Comparison of ENCODE assay signal across 8 cellular contexts in genomic region chr19:15836345-15836594, GRCh38. TPM values are rescaled to one million over a fixed set of nuclear protein-coding genes. Genes with fewer than 3 reads are reported as not detected.
DNase-seq lines count a peak whose midpoint lies in the region; ATAC-seq, FAIRE-seq and TF ChIP-seq lines count a peak whose summit lies in the region.

No MANE protein-coding gene starts in this region.

- intact Hi-C loops in mucosa of descending colon (cut with DNase I, micrococcal nuclease): loop anchor here in 1 of 2 donors (5.0 kb wide), 1 partner anchor 351 kb away; the partner anchor contains the start of gene FAM32A

- H3K27ac Mint-ChIP-seq in IgD-negative memory B cell: peak overlapping the region; percentile 95 to 98 (median 97)
- H3K27ac Mint-ChIP-seq in neural progenitor cell: no peak overlapping the region

- H3K4me3 Mint-ChIP-seq in IgD-negative memory B cell (peak overlapping the region in 3 of 4 donors; percentile 87 to 99 (median 98)), neural progenitor cell (no peak overlapping the region)

- no peaks in the 10 kb centered on the region for H3K36me3 ChIP-seq in brain microvascular endothelial cell (replicated peaks)
- H3K36me3 ChIP-seq in mucosa of descending colon (ENCODE audit: low read depth): no peaks in the 10 kb centered on the region
- H3K36me3 ChIP-seq in neural progenitor cell: no peaks in the 10 kb centered on the region

- no peaks in the 10 kb centered on the region for H4K20me1 ChIP-seq in neural progenitor cell (ENCODE audit: low read depth)

- no peaks in the 10 kb centered on the region for H3K79me2 ChIP-seq in neural progenitor cell (ENCODE audit: low read depth)

- H3K4me3 ChIP-seq in GM08714 (ENCODE audit: low read length) (peak overlapping the region; percentile 80), brain microvascular endothelial cell (ENCODE audit: low read depth, low read length) (peak overlapping the region; percentile 64), mucosa of descending colon (peak overlapping the region; percentile 83), neural progenitor cell (no peak overlapping the region)

- no peaks in the 10 kb centered on the region for H3K36me3 Mint-ChIP-seq in IgD-negative memory B cell
- H3K36me3 Mint-ChIP-seq in neural progenitor cell: no peaks in the 10 kb centered on the region

- no peaks in the 10 kb centered on the region for H3F3A ChIP-seq in neural progenitor cell (ENCODE audit: low read depth)

- peak; percentile 15 for ATAC-seq in mucosa of descending colon
- no peak for ATAC-seq in HG03521 (IDR thresholded peaks at IDR 0.05; ENCODE audit: unreplicated experiment)

- H3K27me3 ChIP-seq in brain microvascular endothelial cell (replicated peaks): no peaks in the 10 kb centered on the region
- H3K27me3 ChIP-seq in neural progenitor cell: no peaks in the 10 kb centered on the region

- H3K9ac ChIP-seq in neural progenitor cell: no peak overlapping the region

- H3K9me3 ChIP-seq in mucosa of descending colon (no peaks in the 10 kb centered on the region), neural progenitor cell (ENCODE audit: low read depth) (peaks cover 7% of the 10 kb centered on the region)

- H3K4me1 Mint-ChIP-seq in IgD-negative memory B cell: peaks cover 12 to 13% (median 12%) of the 10 kb centered on the region in 3 donors
- no peaks in the 10 kb centered on the region for H3K4me1 Mint-ChIP-seq in neural progenitor cell

- no peak overlapping the region for H3K4me2 ChIP-seq in neural progenitor cell

- TF ChIP-seq CTCF in brain microvascular endothelial cell (IDR thresholded peaks at IDR 0.05; ENCODE audit: low read depth, low read length, missing control alignments) (no peak), mucosa of descending colon (IDR thresholded peaks at IDR 0.05) (no peak), neural progenitor cell (IDR thresholded peaks at IDR 0.05) (no peak)

- no peak for FAIRE-seq in GM19239 (lab: Jason Lieb, UNC)

- peak overlapping the region; percentile 90 for H3K27ac ChIP-seq in brain microvascular endothelial cell
- H3K27ac ChIP-seq in neural progenitor cell: no peak overlapping the region

- H3K27me3 Mint-ChIP-seq in IgD-negative memory B cell (peaks cover 3% of the 10 kb centered on the region), neural progenitor cell (ENCODE audit: insufficient read depth, low read depth) (peaks cover 3% of the 10 kb centered on the region)

- H3K9me3 Mint-ChIP-seq in IgD-negative memory B cell (no peaks in the 10 kb centered on the region), neural progenitor cell (peaks cover 22% of the 10 kb centered on the region)

- in situ Hi-C loops in brain microvascular endothelial cell (cut with HindIII; ENCODE audit: low pct_ligation_motif_present, low sequenced_read_pairs): no loop called here

- H3K4me1 ChIP-seq in mucosa of descending colon (ENCODE audit: low read depth) (peaks cover 9% of the 10 kb centered on the region), neural progenitor cell (no peaks in the 10 kb centered on the region)

- no peak overlapping the region for H2AFZ ChIP-seq in neural progenitor cell (replicated peaks)

- DNase-seq in brain microvascular endothelial cell: peak; percentile 2
- DNase-seq in mucosa of descending colon: peak in 1 of 3 donors; percentile 48
- no peak for DNase-seq in neural progenitor cell (ENCODE audit: low spot score)
- DNase-seq in NCI-H2081 (lab: John Stamatoyannopoulos, UW): no peak
- DNase-seq in GM19239 (ENCODE audit: insufficient read length, low spot score): no peak

RNA-seq across cellular contexts. Expression of gene OR10H1, which starts 20.8 kb away (rescaled TPM):
- not detected for polyA plus RNA-seq in IgD-negative memory B cell
- total RNA-seq in mucosa of descending colon (under 1 TPM; 0.06 to 0.07 (median 0.06) TPM), neural progenitor cell (ENCODE audit: low replicate concordance) (not detected in 2 replicates)

RNA-seq across cellular contexts. Expression of gene OR10H5, which starts 48.8 kb away (rescaled TPM):
- polyA plus RNA-seq in IgD-negative memory B cell: not detected
- total RNA-seq in mucosa of descending colon (not detected), neural progenitor cell (ENCODE audit: low replicate concordance) (not detected in 2 replicates)
